In the genomic region with DNA sequence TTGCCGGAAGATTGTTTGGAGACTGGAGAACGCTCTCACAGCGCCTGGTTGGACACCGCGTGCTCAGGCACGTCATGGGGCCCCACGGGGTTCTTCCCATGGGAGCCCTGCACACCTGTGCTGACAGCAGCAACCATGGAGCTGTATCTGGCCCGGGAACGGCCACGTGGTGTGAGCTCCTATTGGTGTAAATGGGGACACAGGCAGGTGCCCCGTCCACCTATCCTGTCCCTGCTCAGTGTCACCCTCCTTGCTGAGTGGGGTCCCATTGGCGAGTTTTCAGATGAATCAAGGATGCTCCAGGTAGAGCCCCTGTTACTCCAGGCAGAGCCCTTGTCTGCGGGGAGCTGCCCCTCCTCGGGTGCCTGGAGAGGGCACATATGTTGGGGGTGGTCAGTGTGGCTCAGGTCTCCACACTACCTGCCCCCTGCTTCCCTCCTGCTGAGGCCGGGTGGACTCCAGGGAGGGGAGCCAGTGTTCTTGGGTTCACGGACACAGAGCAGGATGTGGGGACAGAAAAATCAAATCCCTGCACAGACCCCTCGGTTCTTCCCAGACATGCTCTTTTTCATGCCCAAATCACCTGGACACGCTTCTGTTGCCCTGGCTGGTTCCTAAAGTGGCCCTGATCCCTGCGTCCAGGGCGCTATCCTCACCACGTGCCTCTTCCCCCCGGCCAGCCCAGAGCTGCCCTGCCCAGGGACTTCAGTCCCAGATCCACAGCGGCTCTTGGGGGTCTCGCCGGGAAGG, we compare ENCODE assay signal across 16 cellular contexts.
DNase-seq lines count a peak whose midpoint lies in the region; ATAC-seq, FAIRE-seq and TF ChIP-seq lines count a peak whose summit lies in the region.
"Had no signal": no experiment of that assay in that cellular context is flagged by ENCODE, and none has a peak within 500 bp of the region (broad histone marks: within the 10 kb centered on the region; RNA-seq: fewer than 3 reads in every experiment).

No MANE protein-coding gene starts in this region.

- no peaks in the 10 kb centered on the region for H3K36me3 ChIP-seq in kidney (ENCODE audit: control insufficient read depth in 1 of 2, insufficient read depth in 2 of 2, low read length in 2 of 2)

- H3K27me3 Mint-ChIP-seq in type B pancreatic cell: peaks cover 2% of the 10 kb centered on the region
- H3K27me3 Mint-ChIP-seq: CD8-positive, alpha-beta memory T cell had no signal

- no peak overlapping the region for H3K4me3 Mint-ChIP-seq in type B pancreatic cell
- H3K4me3 Mint-ChIP-seq: CD8-positive, alpha-beta memory T cell had no signal

- no peaks in the 10 kb centered on the region for H3K4me1 Mint-ChIP-seq in type B pancreatic cell (ENCODE audit: unreplicated experiment)
- H3K4me1 Mint-ChIP-seq: CD8-positive, alpha-beta memory T cell had no signal

- ATAC-seq in GM21737 (IDR thresholded peaks at IDR 0.05; ENCODE audit: unreplicated experiment): no peak
- no peak for ATAC-seq in HG02885 (IDR thresholded peaks at IDR 0.05; ENCODE audit: poor library complexity, unreplicated experiment)
- ATAC-seq: A549 had no signal

- no peak overlapping the region for H3K27ac Mint-ChIP-seq in type B pancreatic cell
- H3K27ac Mint-ChIP-seq: CD8-positive, alpha-beta memory T cell had no signal

- H3K4me3 ChIP-seq in kidney (ENCODE audit: low read length in 2 of 2): no peak overlapping the region
- H3K4me3 ChIP-seq: A549 had no signal

- no peaks in the 10 kb centered on the region for H3K9me3 Mint-ChIP-seq in type B pancreatic cell
- H3K9me3 Mint-ChIP-seq: CD8-positive, alpha-beta memory T cell had no signal

- no peak overlapping the region for H3K9ac ChIP-seq in kidney (ENCODE audit: low read length in 2 of 2)

- TF ChIP-seq CTCF in kidney (IDR thresholded peaks at IDR 0.05; ENCODE audit: borderline replicate concordance, extremely low read depth, insufficient read depth): no peak
- TF ChIP-seq CTCF in type B pancreatic cell (conservative IDR thresholded peaks at IDR 0.05): no peak

- H3K4me1 ChIP-seq in kidney (ENCODE audit: control insufficient read depth in 1 of 2, insufficient read depth in 1 of 2, low read depth in 1 of 2, low read length in 2 of 2): no peaks in the 10 kb centered on the region
- H3K4me1 ChIP-seq: A549 had no signal

- no peak for FAIRE-seq in kidney (lab: Jason Lieb, UNC)
- FAIRE-seq: A549, HTR-8/SVneo had no signal

- no peak overlapping the region for H3K27ac ChIP-seq in kidney (ENCODE audit: low read depth in 2 of 2, low read length in 2 of 2)
- H3K27ac ChIP-seq: A549 had no signal

- H3K36me3 Mint-ChIP-seq in type B pancreatic cell: no peaks in the 10 kb centered on the region
- H3K36me3 Mint-ChIP-seq: CD8-positive, alpha-beta memory T cell had no signal

- H3K9me3 ChIP-seq in kidney (ENCODE audit: control insufficient read depth in 1 of 2, low read length in 2 of 2): no peaks in the 10 kb centered on the region
- H3K9me3 ChIP-seq: A549 had no signal

- intact Hi-C loops in kidney (cut with DNase I): no loop called here

- peak; percentile 55 for DNase-seq in activated effector memory CD4-positive, alpha-beta T cell treated with anti-CD3 and anti-CD28 coated beads, Interleukin-2, amount 50 U/mL, for 16 hours
- no peak for DNase-seq in activated effector memory CD4-positive, alpha-beta T cell treated with Interleukin-2 at 50 U/mL for 16 hours
- DNase-seq in NCI-H2171 (lab: John Stamatoyannopoulos, UW): peak; percentile 58
- peak; percentile 29 for DNase-seq in kidney
- DNase-seq in type B pancreatic cell (ENCODE audit: extremely low spot score, unreplicated experiment): peak; percentile 64
- DNase-seq in NK-92 (lab: John Stamatoyannopoulos, UW; ENCODE audit: unreplicated experiment): no peak
- DNase-seq: AML-193; CD8-positive, alpha-beta memory T cell; DMS153; NCI-H1436 treated with DMSO at 0.1 percent for 48 hours; NCI-H2081; NCI-H2227 treated with DMSO at 0.1 percent for 48 hours had no signal

Comparison
In these comparisons a context has a peak if more than half of its experiments do, and no peak if none do; other contexts are left out.
1. DNase-seq: peak in activated effector memory CD4-positive, alpha-beta T cell treated with anti-CD3 and anti-CD28 coated beads, Interleukin-2, amount 50 U/mL, for 16 hours (single experiment), NCI-H2171 (single experiment), kidney (single experiment) and type B pancreatic cell (single experiment); none in activated effector memory CD4-positive, alpha-beta T cell treated with Interleukin-2 at 50 U/mL for 16 hours (single experiment) and NK-92 (single experiment).